10 cellular contexts compared by ENCODE assay signal in genomic region chr11:73312036-73312435, GRCh38. TPM values are rescaled to one million over a fixed set of nuclear protein-coding genes. Genes with fewer than 3 reads are reported as not detected.
DNase-seq lines count a peak whose midpoint lies in the region; ATAC-seq and TF ChIP-seq lines count a peak whose summit lies in the region.
"Had no signal": no experiment of that assay in that cellular context is flagged by ENCODE, and none has a peak within 500 bp of the region (broad histone marks: within the 10 kb centered on the region; RNA-seq: fewer than 3 reads in every experiment).

No MANE protein-coding gene starts in this region.

- H4K8ac ChIP-seq in neuronal stem cell (ENCODE audit: low read depth, low read length): no peak overlapping the region

- TF ChIP-seq CTCF in SK-N-SH (IDR thresholded peaks at IDR 0.05) (no peak), esophagus muscularis mucosa (IDR thresholded peaks at IDR 0.05) (no peak), upper lobe of left lung (IDR thresholded peaks at IDR 0.05) (no peak)

- no peak for TF ChIP-seq RAD21 in SK-N-SH (IDR thresholded peaks at IDR 0.05; ENCODE audit: low read length)

- peak overlapping the region; percentile 54 to 82; a peak in 3 of 4 replicates for H3K27ac ChIP-seq in SK-N-SH (ENCODE audit: low read depth in 2 of 2, low read length in 1 of 2)
- H3K27ac ChIP-seq in esophagus muscularis mucosa (replicated peaks in 1 of 4): peak overlapping the region; percentile 94 to 100 (median 97)
- no peak overlapping the region for H3K27ac ChIP-seq in neuronal stem cell (replicated peaks; ENCODE audit: low read length)
- H3K27ac ChIP-seq in upper lobe of left lung: peak overlapping the region; percentile 75 to 99 (median 94)
- H3K27ac ChIP-seq: 22Rv1 had no signal

- no peak overlapping the region for H2BK120ac ChIP-seq in neuronal stem cell (ENCODE audit: low read depth, low read length)

- H3K79me2 ChIP-seq in SK-N-SH (ENCODE audit: insufficient read depth): peaks cover 90% of the 10 kb centered on the region

- H2BK5ac ChIP-seq in neuronal stem cell (ENCODE audit: low read length): no peak overlapping the region

- no peak overlapping the region for H3K14ac ChIP-seq in neuronal stem cell (ENCODE audit: low read length)

- H3K4me3 ChIP-seq in SK-N-SH (ENCODE audit: low read depth in 2 of 2, low read length in 1 of 2) (peak overlapping the region; percentile 38 to 86), esophagus muscularis mucosa (peak overlapping the region; percentile 67 to 82 (median 70)), neuronal stem cell (ENCODE audit: low read length in 2 of 2) (peak overlapping the region; percentile 25 to 29), upper lobe of left lung (peak overlapping the region in 3 of 4 donors; percentile 66 to 69 (median 69))

- H3K9ac ChIP-seq in SK-N-SH (peak overlapping the region; percentile 61; the same call in 1 of the 2 replicates), neuronal stem cell (ENCODE audit: low read depth, low read length, poor library complexity) (no peak overlapping the region)

- H2AK5ac ChIP-seq in neuronal stem cell (ENCODE audit: low read depth, low read length): no peak overlapping the region

- H3K79me1 ChIP-seq in neuronal stem cell (ENCODE audit: low read depth, low read length): peaks cover 47% of the 10 kb centered on the region

- no peak overlapping the region for H4K91ac ChIP-seq in neuronal stem cell (ENCODE audit: low read depth, low read length, poor library complexity)

- TF ChIP-seq EP300 in SK-N-SH (IDR thresholded peaks at IDR 0.05; ENCODE audit: borderline replicate concordance in 1 of 2, low read depth in 1 of 2, low read length in 1 of 2) (no peak), esophagus muscularis mucosa (IDR thresholded peaks at IDR 0.05) (no peak), upper lobe of left lung (IDR thresholded peaks at IDR 0.05) (no peak)

- DNase-seq in SK-N-SH: no peak
- no peak for DNase-seq in esophagus muscularis mucosa (ENCODE audit: extremely low spot score)
- DNase-seq in neuronal stem cell (ENCODE audit: low spot score): no peak
- no peak for DNase-seq in upper lobe of left lung
- DNase-seq in NCI-H1105 (lab: John Stamatoyannopoulos, UW): no peak
- DNase-seq in natural killer cell treated with Interleukin-12 subunit alpha and Interleukin-12 subunit beta and Interleukin-15 and Interleukin-18, amount 100 ng/mL, for 72 hours (ENCODE audit: low spot score): no peak
- DNase-seq: stimulated activated naive CD4-positive, alpha-beta T cell treated with Interleukin-2 at 50 U/mL for 16 hours had no signal

- TF ChIP-seq POLR2A in esophagus muscularis mucosa (IDR thresholded peaks at IDR 0.05; ENCODE audit: low read depth) (no peak), upper lobe of left lung (IDR thresholded peaks at IDR 0.05) (no peak)

- no peak overlapping the region for H2BK12ac ChIP-seq in neuronal stem cell (ENCODE audit: low read length)

- H3K9me3 Mint-ChIP-seq in natural killer cell treated with Interleukin-12 subunit alpha and Interleukin-12 subunit beta and Interleukin-15 and Interleukin-18, amount 100 ng/mL, for 72 hours: no peaks in the 10 kb centered on the region

- no peak overlapping the region for H3K23ac ChIP-seq in neuronal stem cell (ENCODE audit: low read depth, low read length, poor library complexity)

- H3F3A ChIP-seq in SK-N-SH (replicated peaks; ENCODE audit: insufficient read depth): peaks cover 3% of the 10 kb centered on the region

- no peaks in the 10 kb centered on the region for H3K9me2 ChIP-seq in SK-N-SH

- H3K4me1 Mint-ChIP-seq in natural killer cell treated with Interleukin-12 subunit alpha and Interleukin-12 subunit beta and Interleukin-15 and Interleukin-18, amount 100 ng/mL, for 72 hours (ENCODE audit: low read depth in 2 of 2): peaks cover 13 to 23% of the 10 kb centered on the region in 2 donors

- H3K27me3 Mint-ChIP-seq in natural killer cell treated with Interleukin-12 subunit alpha and Interleukin-12 subunit beta and Interleukin-15 and Interleukin-18, amount 100 ng/mL, for 72 hours: peaks cover 0 to 6% of the 10 kb centered on the region in 2 donors

- H3K36me3 ChIP-seq in SK-N-SH (replicated peaks in 1 of 2; ENCODE audit: control insufficient read depth in 1 of 2, insufficient read depth in 2 of 2, low read length in 1 of 2): peaks cover 0 to 15% of the 10 kb centered on the region in 2 experiments
- peaks cover 0 to 10% (median 0%) of the 10 kb centered on the region in 4 donors for H3K36me3 ChIP-seq in esophagus muscularis mucosa
- peaks cover 15 to 63% of the 10 kb centered on the region in 2 donors for H3K36me3 ChIP-seq in neuronal stem cell (replicated peaks in 1 of 2; ENCODE audit: control insufficient read depth in 2 of 2, insufficient read depth in 2 of 2, low read length in 2 of 2)
- peaks cover 0 to 5% (median 0%) of the 10 kb centered on the region in 4 donors for H3K36me3 ChIP-seq in upper lobe of left lung

- H3K4me3 Mint-ChIP-seq in natural killer cell treated with Interleukin-12 subunit alpha and Interleukin-12 subunit beta and Interleukin-15 and Interleukin-18, amount 100 ng/mL, for 72 hours: no peak overlapping the region

- peaks cover 68 to 77% of the 10 kb centered on the region in 2 experiments; a peak in 3 of 4 replicates for H3K4me1 ChIP-seq in SK-N-SH (ENCODE audit: control insufficient read depth in 1 of 2, insufficient read depth in 2 of 2, low read depth in 1 of 2, low read length in 1 of 2)
- H3K4me1 ChIP-seq in esophagus muscularis mucosa: peaks cover 72 to 95% (median 82%) of the 10 kb centered on the region in 4 donors
- peaks cover 46 to 63% of the 10 kb centered on the region in 2 donors for H3K4me1 ChIP-seq in neuronal stem cell (ENCODE audit: control insufficient read depth in 2 of 2, insufficient read depth in 1 of 2, low read depth in 1 of 2, low read length in 2 of 2)
- peaks cover 64 to 96% (median 84%) of the 10 kb centered on the region in 4 donors for H3K4me1 ChIP-seq in upper lobe of left lung

- peaks cover 77% of the 10 kb centered on the region for H4K20me1 ChIP-seq in SK-N-SH (ENCODE audit: insufficient read depth)

- ATAC-seq in SK-N-SH treated with all-trans-retinoic acid at 6 μM for 48 hours: no peak
- ATAC-seq in upper lobe of left lung (ENCODE audit: low FRiP score in 2 of 2): no peak
- no peak for ATAC-seq in natural killer cell treated with Interleukin-12 subunit alpha and Interleukin-12 subunit beta and Interleukin-15 and Interleukin-18, amount 100 ng/mL, for 72 hours
- ATAC-seq in HG03457 (IDR thresholded peaks at IDR 0.05; ENCODE audit: unreplicated experiment): no peak

- H3K9me3 ChIP-seq in SK-N-SH (no peaks in the 10 kb centered on the region), esophagus muscularis mucosa (no peaks in the 10 kb centered on the region), neuronal stem cell (replicated peaks in 1 of 2; ENCODE audit: control insufficient read depth in 2 of 2, insufficient read depth in 1 of 2, low read depth in 1 of 2, low read length in 2 of 2) (peaks cover 0 to 11% of the 10 kb centered on the region in 2 donors), upper lobe of left lung (no peaks in the 10 kb centered on the region)

- POLR2A ChIA-PET in SK-N-SH (lab: Yijun Ruan, JAX): interaction anchor here (1.1 kb wide), 1 partner anchor 19 kb away, joined by 3 read pairs; no protein-coding TSS in a partner anchor

- no peaks in the 10 kb centered on the region for H3K36me3 Mint-ChIP-seq in natural killer cell treated with Interleukin-12 subunit alpha and Interleukin-12 subunit beta and Interleukin-15 and Interleukin-18, amount 100 ng/mL, for 72 hours

- intact Hi-C loops in esophagus muscularis mucosa (cut with DNase I): no loop called here

- H3K4me2 ChIP-seq in SK-N-SH: peak overlapping the region; percentile 99
- peak overlapping the region; percentile 59 for H3K4me2 ChIP-seq in neuronal stem cell (ENCODE audit: insufficient read depth, low read length, poor library complexity, severe bottlenecking)

- no peak overlapping the region for H2AFZ ChIP-seq in SK-N-SH (ENCODE audit: low read depth)
- no peak overlapping the region for H2AFZ ChIP-seq in neuronal stem cell (ENCODE audit: low read length)

- WGBS in SK-N-SH (ENCODE audit: low lambda C conversion rate): 77% methylated on average over 2 of the region's 2 CpGs
- 22% methylated on average over 2 of the region's 2 CpGs for WGBS in esophagus muscularis mucosa
- no CpG with 5 or more reads among the region's 2 CpGs for WGBS in neuronal stem cell (ENCODE audit: extremely low coverage in 2 of 2, insufficient read length in 2 of 2, insufficient replicate concordance in 1 of 2), 2 donors
- WGBS in upper lobe of left lung, 2 donors: 59 to 80% methylated on average over 1 to 2 of the region's 2 CpGs

- H3K27me3 ChIP-seq in SK-N-SH (ENCODE audit: insufficient read depth): no peaks in the 10 kb centered on the region
- no peaks in the 10 kb centered on the region for H3K27me3 ChIP-seq in esophagus muscularis mucosa
- no peaks in the 10 kb centered on the region for H3K27me3 ChIP-seq in neuronal stem cell (ENCODE audit: control insufficient read depth in 3 of 3, insufficient read depth in 3 of 3, low read depth in 1 of 3, low read length in 3 of 3)
- H3K27me3 ChIP-seq in upper lobe of left lung: no peaks in the 10 kb centered on the region

- no peak overlapping the region for H3K18ac ChIP-seq in neuronal stem cell (ENCODE audit: low read length)

- CTCF ChIA-PET in SK-N-SH (lab: Yijun Ruan, JAX): interaction anchor here (1.0 to 17.6 kb wide), 5 partner anchors 11 to 69 kb away, joined by 3 to 395 read pairs (median 13); no protein-coding TSS in a partner anchor

- H3K4ac ChIP-seq in neuronal stem cell (ENCODE audit: low read length): no peak overlapping the region

- no peak overlapping the region for H2BK15ac ChIP-seq in neuronal stem cell (ENCODE audit: low read length)

- no peak overlapping the region for H3K27ac Mint-ChIP-seq in natural killer cell treated with Interleukin-12 subunit alpha and Interleukin-12 subunit beta and Interleukin-15 and Interleukin-18, amount 100 ng/mL, for 72 hours

RNA-seq across cellular contexts. Expression of gene ARHGEF17, which starts 4.0 kb away (rescaled TPM):
- polyA plus RNA-seq in SK-N-SH (2012; rRNA removed): 45.9 and 48.4 TPM in 2 replicates
- polyA plus RNA-seq in SK-N-SH (2012; cell fraction: cytosol; rRNA removed): 8.0 and 13.3 TPM in 2 replicates
- 273 and 324 TPM in 2 replicates for polyA plus RNA-seq in SK-N-SH (2012; cell fraction: nucleus; rRNA removed)
- total RNA-seq in esophagus muscularis mucosa (100 to 1,000 TPM in 3 of 4 donors, 10 to 100 TPM in 1; 82.8 to 196 (median 122) TPM), upper lobe of left lung (100 to 1,000 TPM in 2 of 6 donors, 10 to 100 TPM in 4; 48.1 to 140 (median 65.1) TPM)
- polyA plus RNA-seq in neuronal stem cell (2013, experiment 1 of 2): 40.1 TPM
- 38.9 TPM for polyA plus RNA-seq in neuronal stem cell (2013, experiment 2 of 2)
- under 1 TPM in 1 of 2 donors, not detected in 1; 0.95 TPM for total RNA-seq in natural killer cell treated with Interleukin-12 subunit alpha and Interleukin-12 subunit beta and Interleukin-15 and Interleukin-18, amount 100 ng/mL, for 72 hours

RNA-seq across cellular contexts. Expression of gene P2RY6, which starts 39.9 kb away (rescaled TPM):
- 0.15 and 0.16 TPM in 2 replicates for polyA plus RNA-seq in SK-N-SH (2012; rRNA removed)
- 0.09 and 0.31 TPM in 2 replicates for polyA plus RNA-seq in SK-N-SH (2012; cell fraction: cytosol; rRNA removed)
- polyA plus RNA-seq in SK-N-SH (2012; cell fraction: nucleus; rRNA removed): 0.26 and 0.27 TPM in 2 replicates
- total RNA-seq in esophagus muscularis mucosa: 1 to 10 TPM; 1.6 to 4.8 (median 2.4) TPM
- 0.14 TPM for polyA plus RNA-seq in neuronal stem cell (2013, experiment 1 of 2)
- polyA plus RNA-seq in neuronal stem cell (2013, experiment 2 of 2): 0.17 TPM
- total RNA-seq in upper lobe of left lung: 1 to 10 TPM in 3 of 6 donors, under 1 TPM in 2, not detected in 1; 0.30 to 5.3 (median 1.4) TPM
- total RNA-seq in natural killer cell treated with Interleukin-12 subunit alpha and Interleukin-12 subunit beta and Interleukin-15 and Interleukin-18, amount 100 ng/mL, for 72 hours: not detected

Comparison
In these comparisons a context has a peak if more than half of its experiments do, and no peak if none do; other contexts are left out.
1. RNA of gene ARHGEF17, which starts 4.0 kb away (total RNA-seq): 82.8 to 196 TPM in esophagus muscularis mucosa and 48.1 to 140 TPM in upper lobe of left lung; 0.95 TPM in natural killer cell treated with Interleukin-12 subunit alpha and Interleukin-12 subunit beta and Interleukin-15 and Interleukin-18, amount 100 ng/mL, for 72 hours; every median in the first group is over 10 times any median in the second.
2. Peak in every context shown above with its lines, with median percentiles within 50 percentile points of each other: H3K4me3 ChIP-seq.